ENCODE assay signal across 8 cellular contexts in the genomic region with DNA sequence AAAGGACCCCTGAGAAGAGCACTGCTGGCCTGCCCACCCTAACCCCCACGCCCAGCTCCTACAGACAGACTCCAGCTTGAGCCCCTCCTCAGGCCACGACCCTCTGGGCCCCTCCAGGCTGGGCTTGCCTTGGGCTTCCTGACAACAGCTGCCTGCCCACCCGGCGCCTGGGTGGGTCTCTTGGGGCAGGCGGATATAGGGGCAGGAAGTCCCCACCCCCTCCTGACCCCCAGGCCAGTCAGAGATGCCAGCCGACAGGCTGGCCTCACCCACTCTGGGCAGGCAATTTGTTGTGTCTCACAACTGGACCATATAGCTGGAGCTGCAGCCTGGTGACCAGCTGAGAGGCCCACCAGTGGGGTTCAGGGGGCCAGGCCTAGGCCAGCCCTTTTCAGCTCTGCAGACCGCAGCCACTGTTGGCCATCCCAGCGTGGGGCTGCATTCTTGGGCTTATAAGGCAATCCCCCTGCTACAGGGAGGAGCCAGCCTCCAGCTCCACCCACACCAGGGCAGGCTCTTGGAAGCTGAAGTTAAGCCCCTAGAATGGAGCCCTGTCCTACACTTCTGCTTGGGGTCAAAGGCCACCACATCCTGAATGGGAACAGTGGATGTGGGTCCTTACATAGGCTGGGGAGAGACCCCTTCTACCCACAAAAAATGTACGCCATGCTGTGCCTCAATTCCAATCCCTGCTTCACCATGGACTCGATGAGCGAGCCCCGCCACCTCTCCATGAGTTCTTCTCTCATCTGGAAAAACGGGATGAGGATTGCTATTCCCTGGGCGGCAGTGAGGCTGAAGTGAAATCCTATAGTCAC. TPM values are rescaled to one million over a fixed set of nuclear protein-coding genes. Genes with fewer than 3 reads are reported as not detected.
DNase-seq lines count a peak whose midpoint lies in the region; ATAC-seq lines count a peak whose summit lies in the region.

No MANE protein-coding gene starts in this region.

- no peak overlapping the region for H2AFZ ChIP-seq in ACC112 (ENCODE audit: low read length, unreplicated experiment)

- no peaks in the 10 kb centered on the region for H3K27me3 ChIP-seq in ACC112 (ENCODE audit: insufficient read depth, low read length)

- DNase-seq in HK-2 (ENCODE audit: unreplicated experiment) (peak; percentile 89), iPS DF 19.7 (ENCODE audit: low read depth, low spot score) (peak; percentile 74), smooth muscle cell of the brain vasculature (ENCODE audit: low read depth, low spot score) (peak; percentile 95), NCI-H1417 treated with DMSO at 0.1 percent for 48 hours (lab: John Stamatoyannopoulos, UW) (no peak)
- DNase-seq in activated naive CD8-positive, alpha-beta T cell treated with anti-CD3 and anti-CD28 coated beads, Interleukin-2, amount 10 ng/mL, durations not matched to agents 7 days and 5 days: no peak

- ATAC-seq in activated naive CD8-positive, alpha-beta T cell treated with anti-CD3 and anti-CD28 coated beads, Interleukin-2, amount 10 ng/mL, durations not matched to agents 7 days and 5 days (ENCODE audit: low read depth): no peak
- ATAC-seq in GM19035 (IDR thresholded peaks at IDR 0.05; ENCODE audit: unreplicated experiment) (no peak), HG03432 (IDR thresholded peaks at IDR 0.05; ENCODE audit: unreplicated experiment) (no peak)

- peaks cover 14% of the 10 kb centered on the region; the same call in 1 of the 2 replicates for H3K36me3 ChIP-seq in ACC112 (ENCODE audit: insufficient read depth, low read length)

- H3K27me3 Mint-ChIP-seq in activated naive CD8-positive, alpha-beta T cell treated with anti-CD3 and anti-CD28 coated beads, Interleukin-2, amount 10 ng/mL, durations not matched to agents 7 days and 5 days: peaks cover 17% of the 10 kb centered on the region

- POLR2A ChIA-PET in activated naive CD8-positive, alpha-beta T cell treated with anti-CD3 and anti-CD28 coated beads, Interleukin-2, amount 10 ng/mL, durations not matched to agents 7 days and 5 days (lab: Charles Lee): interaction anchor here (0.5 to 4.1 kb wide), 10 partner anchors 15 to 105 kb away, joined by 3 to 34 read pairs (median 6); partner anchors contain the start of genes DBN1 and DDX41

- H3K4me3 ChIP-seq in ACC112 (ENCODE audit: low read depth, low read length): peak overlapping the region; percentile 78

- H3K79me2 ChIP-seq in ACC112 (ENCODE audit: control insufficient read depth, insufficient read depth, low read length, unreplicated experiment): peaks cover 41% of the 10 kb centered on the region

- H3K9me3 Mint-ChIP-seq in activated naive CD8-positive, alpha-beta T cell treated with anti-CD3 and anti-CD28 coated beads, Interleukin-2, amount 10 ng/mL, durations not matched to agents 7 days and 5 days: no peaks in the 10 kb centered on the region

- peak overlapping the region; percentile 82 for H3K27ac ChIP-seq in ACC112 (ENCODE audit: low read depth, low read length)

- H3K36me3 Mint-ChIP-seq in activated naive CD8-positive, alpha-beta T cell treated with anti-CD3 and anti-CD28 coated beads, Interleukin-2, amount 10 ng/mL, durations not matched to agents 7 days and 5 days: peaks cover 6% of the 10 kb centered on the region

- peaks cover 45% of the 10 kb centered on the region for H3K4me1 ChIP-seq in ACC112 (ENCODE audit: control insufficient read depth, insufficient read depth, low read length, unreplicated experiment)

- H3K4me1 Mint-ChIP-seq in activated naive CD8-positive, alpha-beta T cell treated with anti-CD3 and anti-CD28 coated beads, Interleukin-2, amount 10 ng/mL, durations not matched to agents 7 days and 5 days: peaks cover 31% of the 10 kb centered on the region

- peak overlapping the region; percentile 48 for H3K27ac Mint-ChIP-seq in activated naive CD8-positive, alpha-beta T cell treated with anti-CD3 and anti-CD28 coated beads, Interleukin-2, amount 10 ng/mL, durations not matched to agents 7 days and 5 days

- H3K4me3 Mint-ChIP-seq in activated naive CD8-positive, alpha-beta T cell treated with anti-CD3 and anti-CD28 coated beads, Interleukin-2, amount 10 ng/mL, durations not matched to agents 7 days and 5 days: peak overlapping the region; percentile 87

RNA-seq across cellular contexts. Expression of gene PDLIM7, which starts 2.0 kb away (rescaled TPM):
- 10 to 100 TPM; 51.6 to 60.6 TPM for total RNA-seq in activated naive CD8-positive, alpha-beta T cell treated with anti-CD3 and anti-CD28 coated beads, Interleukin-2, amount 10 ng/mL, durations not matched to agents 7 days and 5 days

RNA-seq across cellular contexts. Expression of gene DOK3, which starts 14.2 kb away (rescaled TPM):
- total RNA-seq in activated naive CD8-positive, alpha-beta T cell treated with anti-CD3 and anti-CD28 coated beads, Interleukin-2, amount 10 ng/mL, durations not matched to agents 7 days and 5 days: 1 to 10 TPM; 3.7 to 6.0 TPM

RNA-seq across cellular contexts. Expression of gene DDX41, which starts 21.3 kb away (rescaled TPM):
- 100 to 1,000 TPM; 132 to 135 TPM for total RNA-seq in activated naive CD8-positive, alpha-beta T cell treated with anti-CD3 and anti-CD28 coated beads, Interleukin-2, amount 10 ng/mL, durations not matched to agents 7 days and 5 days

RNA-seq across cellular contexts. Expression of gene DBN1, which starts 22.0 kb away (rescaled TPM):
- 10 to 100 TPM; 82.5 to 87.0 TPM for total RNA-seq in activated naive CD8-positive, alpha-beta T cell treated with anti-CD3 and anti-CD28 coated beads, Interleukin-2, amount 10 ng/mL, durations not matched to agents 7 days and 5 days

RNA-seq across cellular contexts. Expression of gene PRR7, which starts 48.8 kb away (rescaled TPM):
- total RNA-seq in activated naive CD8-positive, alpha-beta T cell treated with anti-CD3 and anti-CD28 coated beads, Interleukin-2, amount 10 ng/mL, durations not matched to agents 7 days and 5 days: 10 to 100 TPM; 10.0 to 10.6 TPM

Comparison
In these comparisons a context has a peak if more than half of its experiments do, and no peak if none do; other contexts are left out.
1. DNase-seq: peak in HK-2 (single experiment), iPS DF 19.7 (single experiment) and smooth muscle cell of the brain vasculature (single experiment); none in activated naive CD8-positive, alpha-beta T cell treated with anti-CD3 and anti-CD28 coated beads, Interleukin-2, amount 10 ng/mL, durations not matched to agents 7 days and 5 days (single experiment) and NCI-H1417 treated with DMSO at 0.1 percent for 48 hours (single experiment).